In genomic region chr3:147989344-147989743, GRCh38 we compare ENCODE assay signal across 34 cellular contexts.
"Had no signal": no experiment of that assay in that cellular context is flagged by ENCODE, and none has a peak within 500 bp of the region (broad histone marks: within the 10 kb centered on the region; RNA-seq: fewer than 3 reads in every experiment).

No MANE protein-coding gene starts in this region.

- FAIRE-seq: TTC549 had no signal

- H3K9me3 ChIP-seq: ascending aorta, breast epithelium, esophagus muscularis mucosa, gastrocnemius medialis had no signal

- H3K4me3 Mint-ChIP-seq: activated B cell treated with CpG ODN at 0.5 μM for 24 hours; activated CD8-positive, alpha-beta memory T cell treated with anti-CD3 and anti-CD28 coated beads, Interleukin-2, amount 10 ng/mL, durations not matched to agents 7 days and 5 days; activated CD8-positive, alpha-beta T cell treated with anti-CD3 and anti-CD28 coated beads, Interleukin-2, amount 10 ng/mL, durations not matched to agents 7 days and 5 days; activated naive CD4-positive, alpha-beta T cell treated with anti-CD3 and anti-CD28 coated beads for 36 hours; activated naive CD4-positive, alpha-beta T cell treated with anti-CD3 and anti-CD28 coated beads, Interleukin-2, amount 50 U/mL, for 24 hours; activated naive CD8-positive, alpha-beta T cell treated with anti-CD3 and anti-CD28 coated beads, Interleukin-2, amount 10 ng/mL, durations not matched to agents 7 days and 5 days; activated T-helper 1 cell treated with anti-CD3 and anti-CD28 coated beads, Interleukin-12 subunit alpha, Interleukin-12 subunit beta, Interleukin-2, Interleukin-4 antibody, amounts not matched to agents 30 ng/mL and 10 ng/mL and 1 ng/mL, durations not matched to agents 14 hours and 24 hours and 36 hours; brain; dendritic cell treated with granulocyte-macrophage colony-stimulating factor and Interleukin-4, amounts not matched to agents 40 ng/mL and 50 ng/mL, for 4 days; effector memory CD8-positive, alpha-beta T cell had no signal

- H3K27me3 Mint-ChIP-seq: activated B cell treated with CpG ODN at 0.5 μM for 24 hours; activated CD8-positive, alpha-beta memory T cell treated with anti-CD3 and anti-CD28 coated beads, Interleukin-2, amount 10 ng/mL, durations not matched to agents 7 days and 5 days; activated naive CD4-positive, alpha-beta T cell treated with anti-CD3 and anti-CD28 coated beads, Interleukin-2, amount 50 U/mL, for 24 hours; activated naive CD8-positive, alpha-beta T cell treated with anti-CD3 and anti-CD28 coated beads, Interleukin-2, amount 10 ng/mL, durations not matched to agents 7 days and 5 days; dendritic cell treated with granulocyte-macrophage colony-stimulating factor and Interleukin-4, amounts not matched to agents 40 ng/mL and 50 ng/mL, for 4 days; effector memory CD8-positive, alpha-beta T cell had no signal

- H3K36me3 ChIP-seq: ascending aorta, breast epithelium, cardiac muscle cell, esophagus muscularis mucosa, gastrocnemius medialis had no signal

- H3K27ac ChIP-seq: ascending aorta, breast epithelium, cardiac muscle cell, coronary artery, dorsolateral prefrontal cortex, esophagus muscularis mucosa, foreskin keratinocyte, gastrocnemius medialis, VCaP had no signal

- H3K4me1 ChIP-seq: ascending aorta, breast epithelium, esophagus muscularis mucosa, foreskin keratinocyte, gastrocnemius medialis had no signal

- H3K27ac Mint-ChIP-seq: activated B cell treated with CpG ODN at 0.5 μM for 24 hours; activated CD8-positive, alpha-beta memory T cell treated with anti-CD3 and anti-CD28 coated beads, Interleukin-2, amount 10 ng/mL, durations not matched to agents 7 days and 5 days; activated CD8-positive, alpha-beta T cell treated with anti-CD3 and anti-CD28 coated beads, Interleukin-2, amount 10 ng/mL, durations not matched to agents 7 days and 5 days; activated naive CD4-positive, alpha-beta T cell treated with anti-CD3 and anti-CD28 coated beads for 36 hours; activated naive CD4-positive, alpha-beta T cell treated with anti-CD3 and anti-CD28 coated beads, Interleukin-2, amount 50 U/mL, for 24 hours; activated naive CD8-positive, alpha-beta T cell treated with anti-CD3 and anti-CD28 coated beads, Interleukin-2, amount 10 ng/mL, durations not matched to agents 7 days and 5 days; activated T-helper 1 cell treated with anti-CD3 and anti-CD28 coated beads, Interleukin-12 subunit alpha, Interleukin-12 subunit beta, Interleukin-2, Interleukin-4 antibody, amounts not matched to agents 30 ng/mL and 10 ng/mL and 1 ng/mL, durations not matched to agents 14 hours and 24 hours and 36 hours; activated T-helper 2 cell treated with anti-CD3 and anti-CD28 coated beads, Interferon-gamma antibody, Interleukin-2, Interleukin-4, amounts not matched to agents 10 μg/mL and 5 μg/mL and 100 μg/mL, durations not matched to agents 14 hours and 24 hours and 36 hours; dendritic cell treated with granulocyte-macrophage colony-stimulating factor and Interleukin-4, amounts not matched to agents 40 ng/mL and 50 ng/mL, for 4 days; effector memory CD8-positive, alpha-beta T cell had no signal

- H3K4me3 ChIP-seq: ascending aorta, breast epithelium, cardiac muscle cell, coronary artery, dorsolateral prefrontal cortex, esophagus muscularis mucosa, gastrocnemius medialis had no signal

- H3K9me3 Mint-ChIP-seq: activated B cell treated with CpG ODN at 0.5 μM for 24 hours; activated naive CD4-positive, alpha-beta T cell treated with anti-CD3 and anti-CD28 coated beads for 36 hours; activated naive CD4-positive, alpha-beta T cell treated with anti-CD3 and anti-CD28 coated beads, Interleukin-2, amount 50 U/mL, for 24 hours; activated naive CD8-positive, alpha-beta T cell treated with anti-CD3 and anti-CD28 coated beads, Interleukin-2, amount 10 ng/mL, durations not matched to agents 7 days and 5 days; activated T-helper 1 cell treated with anti-CD3 and anti-CD28 coated beads, Interleukin-12 subunit alpha, Interleukin-12 subunit beta, Interleukin-2, Interleukin-4 antibody, amounts not matched to agents 30 ng/mL and 10 ng/mL and 1 ng/mL, durations not matched to agents 14 hours and 24 hours and 36 hours; activated T-helper 2 cell treated with anti-CD3 and anti-CD28 coated beads, Interferon-gamma antibody, Interleukin-2, Interleukin-4, amounts not matched to agents 10 μg/mL and 5 μg/mL and 100 μg/mL, durations not matched to agents 14 hours and 24 hours and 36 hours; brain; dendritic cell treated with granulocyte-macrophage colony-stimulating factor and Interleukin-4, amounts not matched to agents 40 ng/mL and 50 ng/mL, for 4 days; effector memory CD8-positive, alpha-beta T cell had no signal

- H3K4me1 Mint-ChIP-seq: activated B cell treated with CpG ODN at 0.5 μM for 24 hours; activated CD8-positive, alpha-beta memory T cell treated with anti-CD3 and anti-CD28 coated beads, Interleukin-2, amount 10 ng/mL, durations not matched to agents 7 days and 5 days; activated naive CD4-positive, alpha-beta T cell treated with anti-CD3 and anti-CD28 coated beads, Interleukin-2, amount 50 U/mL, for 24 hours; activated naive CD8-positive, alpha-beta T cell treated with anti-CD3 and anti-CD28 coated beads, Interleukin-2, amount 10 ng/mL, durations not matched to agents 7 days and 5 days; brain had no signal

- H3K36me3 Mint-ChIP-seq: activated CD8-positive, alpha-beta memory T cell treated with anti-CD3 and anti-CD28 coated beads, Interleukin-2, amount 10 ng/mL, durations not matched to agents 7 days and 5 days; activated naive CD4-positive, alpha-beta T cell treated with anti-CD3 and anti-CD28 coated beads, Interleukin-2, amount 50 U/mL, for 24 hours; activated naive CD8-positive, alpha-beta T cell treated with anti-CD3 and anti-CD28 coated beads, Interleukin-2, amount 10 ng/mL, durations not matched to agents 7 days and 5 days had no signal

- DNase-seq: activated B cell treated with CpG ODN at 0.5 μM for 24 hours; activated CD4-positive, alpha-beta T cell treated with anti-CD3 and anti-CD28 coated beads for 48 hours; activated CD4-positive, alpha-beta T cell treated with anti-CD3 and anti-CD28 coated beads, Interleukin-2, amount 50 U/mL, for 1 hour; activated CD4-positive, alpha-beta T cell treated with anti-CD3 and anti-CD28 coated beads, Interleukin-2, amount 50 U/mL, for 48 hours; activated CD8-positive, alpha-beta memory T cell treated with anti-CD3 and anti-CD28 coated beads, Interleukin-2, amount 10 ng/mL, durations not matched to agents 7 days and 5 days; activated CD8-positive, alpha-beta memory T cell treated with anti-CD3 and anti-CD28 coated beads, Interleukin-2, amount 50 U/mL, for 4 hours; activated CD8-positive, alpha-beta T cell treated with anti-CD3 and anti-CD28 coated beads, Interleukin-2, amount 10 ng/mL, durations not matched to agents 7 days and 5 days; activated effector memory CD4-positive, alpha-beta T cell treated with anti-CD3 and anti-CD28 coated beads, Interleukin-2, amount 50 U/mL, for 16 hours; activated naive CD4-positive, alpha-beta T cell treated with anti-CD3 and anti-CD28 coated beads for 36 hours; activated naive CD8-positive, alpha-beta T cell treated with anti-CD3 and anti-CD28 coated beads, Interleukin-2, amount 10 ng/mL, durations not matched to agents 7 days and 5 days; activated T-cell treated with anti-CD3 and anti-CD28 coated beads, Interleukin-2, amount 50 U/mL, for 1 hour; activated T-cell treated with anti-CD3 and anti-CD28 coated beads, Interleukin-2, amount 50 U/mL, for 48 hours; central memory CD4-positive, alpha-beta T cell; cerebellar nuclear complex; dorsolateral prefrontal cortex; effector memory CD8-positive, alpha-beta T cell; erythroblast; foreskin keratinocyte; gastrocnemius medialis; glutamatergic neuron; T-helper 2 cell had no signal

- ATAC-seq: activated CD4-positive, CD25-positive, alpha-beta regulatory T cell treated with anti-CD3 and anti-CD28 coated beads, Interleukin-2, amount 50 U/mL, for 24 hours; activated CD8-positive, alpha-beta memory T cell treated with anti-CD3 and anti-CD28 coated beads, Interleukin-2, amount 10 ng/mL, durations not matched to agents 7 days and 5 days; activated CD8-positive, alpha-beta T cell treated with anti-CD3 and anti-CD28 coated beads, Interleukin-2, amount 10 ng/mL, durations not matched to agents 7 days and 5 days; effector memory CD8-positive, alpha-beta T cell; foreskin keratinocyte; gastrocnemius medialis had no signal

- H3K27me3 ChIP-seq: ascending aorta, breast epithelium, cardiac muscle cell, dorsolateral prefrontal cortex, esophagus muscularis mucosa, foreskin keratinocyte, gastrocnemius medialis had no signal
